2 cellular contexts compared by ENCODE assay signal in genomic region chr14:54500744-54501143, GRCh38.
A peak's percentile ranks its signal among the peaks of the same experiment; 100 is the strongest.
TF ChIP-seq lines count a peak whose summit lies in the region.

No MANE protein-coding gene starts in this region.

TF ChIP-seq in HepG2, 621 proteins besides CTCF, POLR2A, EP300 and RAD21 (continues in another document):
- TF ChIP-seq TARDBP (CRISPR knock-in tag; IDR thresholded peaks at IDR 0.05) = no peak
- TF ChIP-seq, protein P1, sequence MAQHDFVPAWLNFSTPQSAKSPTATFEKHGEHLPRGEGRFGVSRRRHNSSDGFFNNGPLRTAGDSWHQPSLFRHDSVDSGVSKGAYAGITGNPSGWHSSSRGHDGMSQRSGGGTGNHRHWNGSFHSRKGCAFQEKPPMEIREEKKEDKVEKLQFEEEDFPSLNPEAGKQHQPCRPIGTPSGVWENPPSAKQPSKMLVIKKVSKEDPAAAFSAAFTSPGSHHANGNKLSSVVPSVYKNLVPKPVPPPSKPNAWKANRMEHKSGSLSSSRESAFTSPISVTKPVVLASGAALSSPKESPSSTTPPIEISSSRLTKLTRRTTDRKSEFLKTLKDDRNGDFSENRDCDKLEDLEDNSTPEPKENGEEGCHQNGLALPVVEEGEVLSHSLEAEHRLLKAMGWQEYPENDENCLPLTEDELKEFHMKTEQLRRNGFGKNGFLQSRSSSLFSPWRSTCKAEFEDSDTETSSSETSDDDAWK (CRISPR knock-in tag; IDR thresholded peaks at IDR 0.05) = no peak
- TF ChIP-seq KLF13 (CRISPR knock-in tag; IDR thresholded peaks at IDR 0.05) = no peak
- no peak for TF ChIP-seq HIC2 (CRISPR knock-in tag; IDR thresholded peaks at IDR 0.05; ENCODE audit: low read depth)
- no peak for TF ChIP-seq TBX3 (IDR thresholded peaks at IDR 0.05; ENCODE audit: borderline replicate concordance)
- TF ChIP-seq ZNF367 (CRISPR knock-in tag; IDR thresholded peaks at IDR 0.05; ENCODE audit: borderline replicate concordance) = no peak
- TF ChIP-seq ZNF577 (CRISPR knock-in tag; IDR thresholded peaks at IDR 0.05; ENCODE audit: borderline replicate concordance, low read depth) = no peak
- peak; percentile 28; the same call in 1 of the 2 replicates for TF ChIP-seq ELF3 (CRISPR knock-in tag; IDR thresholded peaks at IDR 0.05)
- peak; percentile 41; the same call in 1 of the 2 replicates for TF ChIP-seq MEF2D (CRISPR knock-in tag; IDR thresholded peaks at IDR 0.05)
- TF ChIP-seq STAG1 (CRISPR knock-in tag; IDR thresholded peaks at IDR 0.05) = no peak
- TF ChIP-seq SAP130 (CRISPR knock-in tag; IDR thresholded peaks at IDR 0.05; ENCODE audit: low read depth) = peak; percentile 15; the same call in 1 of the 2 replicates
- TF ChIP-seq TOPORS (CRISPR knock-in tag; IDR thresholded peaks at IDR 0.05) = no peak
- TF ChIP-seq, protein P2, sequence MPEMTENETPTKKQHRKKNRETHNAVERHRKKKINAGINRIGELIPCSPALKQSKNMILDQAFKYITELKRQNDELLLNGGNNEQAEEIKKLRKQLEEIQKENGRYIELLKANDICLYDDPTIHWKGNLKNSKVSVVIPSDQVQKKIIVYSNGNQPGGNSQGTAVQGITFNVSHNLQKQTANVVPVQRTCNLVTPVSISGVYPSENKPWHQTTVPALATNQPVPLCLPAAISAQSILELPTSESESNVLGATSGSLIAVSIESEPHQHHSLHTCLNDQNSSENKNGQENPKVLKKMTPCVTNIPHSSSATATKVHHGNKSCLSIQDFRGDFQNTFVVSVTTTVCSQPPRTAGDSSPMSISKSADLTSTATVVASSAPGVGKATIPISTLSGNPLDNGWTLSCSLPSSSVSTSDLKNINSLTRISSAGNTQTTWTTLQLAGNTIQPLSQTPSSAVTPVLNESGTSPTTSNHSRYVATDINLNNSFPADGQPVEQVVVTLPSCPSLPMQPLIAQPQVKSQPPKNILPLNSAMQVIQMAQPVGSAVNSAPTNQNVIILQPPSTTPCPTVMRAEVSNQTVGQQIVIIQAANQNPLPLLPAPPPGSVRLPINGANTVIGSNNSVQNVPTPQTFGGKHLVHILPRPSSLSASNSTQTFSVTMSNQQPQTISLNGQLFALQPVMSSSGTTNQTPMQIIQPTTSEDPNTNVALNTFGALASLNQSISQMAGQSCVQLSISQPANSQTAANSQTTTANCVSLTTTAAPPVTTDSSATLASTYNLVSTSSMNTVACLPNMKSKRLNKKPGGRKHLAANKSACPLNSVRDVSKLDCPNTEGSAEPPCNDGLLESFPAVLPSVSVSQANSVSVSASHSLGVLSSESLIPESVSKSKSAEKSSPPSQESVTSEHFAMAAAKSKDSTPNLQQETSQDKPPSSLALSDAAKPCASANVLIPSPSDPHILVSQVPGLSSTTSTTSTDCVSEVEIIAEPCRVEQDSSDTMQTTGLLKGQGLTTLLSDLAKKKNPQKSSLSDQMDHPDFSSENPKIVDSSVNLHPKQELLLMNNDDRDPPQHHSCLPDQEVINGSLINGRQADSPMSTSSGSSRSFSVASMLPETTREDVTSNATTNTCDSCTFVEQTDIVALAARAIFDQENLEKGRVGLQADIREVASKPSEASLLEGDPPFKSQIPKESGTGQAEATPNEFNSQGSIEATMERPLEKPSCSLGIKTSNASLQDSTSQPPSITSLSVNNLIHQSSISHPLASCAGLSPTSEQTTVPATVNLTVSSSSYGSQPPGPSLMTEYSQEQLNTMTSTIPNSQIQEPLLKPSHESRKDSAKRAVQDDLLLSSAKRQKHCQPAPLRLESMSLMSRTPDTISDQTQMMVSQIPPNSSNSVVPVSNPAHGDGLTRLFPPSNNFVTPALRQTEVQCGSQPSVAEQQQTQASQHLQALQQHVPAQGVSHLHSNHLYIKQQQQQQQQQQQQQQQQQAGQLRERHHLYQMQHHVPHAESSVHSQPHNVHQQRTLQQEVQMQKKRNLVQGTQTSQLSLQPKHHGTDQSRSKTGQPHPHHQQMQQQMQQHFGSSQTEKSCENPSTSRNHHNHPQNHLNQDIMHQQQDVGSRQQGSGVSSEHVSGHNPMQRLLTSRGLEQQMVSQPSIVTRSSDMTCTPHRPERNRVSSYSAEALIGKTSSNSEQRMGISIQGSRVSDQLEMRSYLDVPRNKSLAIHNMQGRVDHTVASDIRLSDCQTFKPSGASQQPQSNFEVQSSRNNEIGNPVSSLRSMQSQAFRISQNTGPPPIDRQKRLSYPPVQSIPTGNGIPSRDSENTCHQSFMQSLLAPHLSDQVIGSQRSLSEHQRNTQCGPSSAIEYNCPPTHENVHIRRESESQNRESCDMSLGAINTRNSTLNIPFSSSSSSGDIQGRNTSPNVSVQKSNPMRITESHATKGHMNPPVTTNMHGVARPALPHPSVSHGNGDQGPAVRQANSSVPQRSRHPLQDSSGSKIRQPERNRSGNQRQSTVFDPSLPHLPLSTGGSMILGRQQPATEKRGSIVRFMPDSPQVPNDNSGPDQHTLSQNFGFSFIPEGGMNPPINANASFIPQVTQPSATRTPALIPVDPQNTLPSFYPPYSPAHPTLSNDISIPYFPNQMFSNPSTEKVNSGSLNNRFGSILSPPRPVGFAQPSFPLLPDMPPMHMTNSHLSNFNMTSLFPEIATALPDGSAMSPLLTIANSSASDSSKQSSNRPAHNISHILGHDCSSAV (CRISPR knock-in tag; IDR thresholded peaks at IDR 0.05; ENCODE audit: borderline replicate concordance) = no peak
- TF ChIP-seq, protein P3, sequence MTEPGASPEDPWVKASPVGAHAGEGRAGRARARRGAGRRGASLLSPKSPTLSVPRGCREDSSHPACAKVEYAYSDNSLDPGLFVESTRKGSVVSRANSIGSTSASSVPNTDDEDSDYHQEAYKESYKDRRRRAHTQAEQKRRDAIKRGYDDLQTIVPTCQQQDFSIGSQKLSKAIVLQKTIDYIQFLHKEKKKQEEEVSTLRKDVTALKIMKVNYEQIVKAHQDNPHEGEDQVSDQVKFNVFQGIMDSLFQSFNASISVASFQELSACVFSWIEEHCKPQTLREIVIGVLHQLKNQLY (CRISPR knock-in tag; IDR thresholded peaks at IDR 0.05) = no peak
- TF ChIP-seq MED8 (CRISPR knock-in tag; IDR thresholded peaks at IDR 0.05; ENCODE audit: insufficient replicate concordance) = no peak
- no peak for TF ChIP-seq PAF1 (CRISPR knock-in tag; IDR thresholded peaks at IDR 0.05)
- TF ChIP-seq CEBPB (IDR thresholded peaks at IDR 0.05; ENCODE audit: borderline replicate concordance, low read depth, low read length) = no peak
- TF ChIP-seq ZBTB7B (CRISPR knock-in tag; IDR thresholded peaks at IDR 0.05) = no peak

TF ChIP-seq in K562, 482 proteins besides CTCF, POLR2A, EP300 and RAD21:
- no peak for TF ChIP-seq CBFA2T3 (IDR thresholded peaks at IDR 0.05)
- peak; percentile 90 for TF ChIP-seq SPI1 (IDR thresholded peaks at IDR 0.05; ENCODE audit: borderline replicate concordance, low read depth, low read length)
- no peak for TF ChIP-seq ARNT (IDR thresholded peaks at IDR 0.05)
- no peak for TF ChIP-seq BHLHE40 (IDR thresholded peaks at IDR 0.05; ENCODE audit: low read length)
- TF ChIP-seq HDAC3 (IDR thresholded peaks at IDR 0.05; ENCODE audit: borderline replicate concordance, partially characterized antibody) = no peak
